Comparison of ENCODE assay signal across 10 cellular contexts in genomic region chr5:94544031-94544650, GRCh38.
DNase-seq lines count a peak whose midpoint lies in the region; ATAC-seq and TF ChIP-seq lines count a peak whose summit lies in the region.
"Had no signal": no experiment of that assay in that cellular context is flagged by ENCODE, and none has a peak within 500 bp of the region (broad histone marks: within the 10 kb centered on the region; RNA-seq: fewer than 3 reads in every experiment).

No MANE protein-coding gene starts in this region.

- H3K4me3 ChIP-seq in adipocyte (ENCODE audit: low read length) (no peak overlapping the region), Caco-2 (ENCODE audit: low read depth, low read length) (no peak overlapping the region)
- H3K4me3 ChIP-seq: thyroid gland had no signal

- no peak overlapping the region for H3K27ac Mint-ChIP-seq in Caco-2 (ENCODE audit: unreplicated experiment)

- H3K9me3 ChIP-seq in adipocyte (ENCODE audit: control insufficient read depth, low read length) (peaks cover 19% of the 10 kb centered on the region), Caco-2 (peaks cover 13% of the 10 kb centered on the region)
- H3K9me3 ChIP-seq: thyroid gland had no signal

- no peak for TF ChIP-seq CTCF in omental fat pad (IDR thresholded peaks at IDR 0.05)
- TF ChIP-seq CTCF in Caco-2 (IDR thresholded peaks at IDR 0.05; ENCODE audit: insufficient read depth in 1 of 2, low read depth in 1 of 2, low read length in 1 of 2, severe bottlenecking in 1 of 2, unreplicated experiment in 1 of 2): no peak

- H3K36me3 ChIP-seq in adipocyte (ENCODE audit: control insufficient read depth, insufficient read depth, low read length, severe bottlenecking) (no peaks in the 10 kb centered on the region), Caco-2 (ENCODE audit: control insufficient read depth, insufficient read depth, low read length) (no peaks in the 10 kb centered on the region)
- H3K36me3 ChIP-seq: thyroid gland had no signal

- peaks cover 2% of the 10 kb centered on the region for H3K27me3 Mint-ChIP-seq in Caco-2 (ENCODE audit: insufficient read depth, unreplicated experiment)

- CTCF ChIA-PET in Caco-2 (lab: Charles Lee): no interaction called here

- ATAC-seq in GM18861 (IDR thresholded peaks at IDR 0.05; ENCODE audit: unreplicated experiment) (peak; percentile 63), HG03469 (IDR thresholded peaks at IDR 0.05; ENCODE audit: unreplicated experiment) (peak; percentile 85), omental fat pad (ENCODE audit: low FRiP score) (no peak)

- H3K36me3 Mint-ChIP-seq in Caco-2 (ENCODE audit: insufficient read depth, unreplicated experiment): no peaks in the 10 kb centered on the region

- H3K27me3 ChIP-seq in adipocyte (replicated peaks; ENCODE audit: control insufficient read depth, insufficient read depth, low read length) (no peaks in the 10 kb centered on the region), Caco-2 (replicated peaks; ENCODE audit: control insufficient read depth, insufficient read depth, low read length) (no peaks in the 10 kb centered on the region)
- H3K27me3 ChIP-seq: thyroid gland had no signal

- POLR2A ChIA-PET in Caco-2 (lab: Charles Lee): no interaction called here

- no peak overlapping the region for H3K9ac ChIP-seq in adipocyte (ENCODE audit: low read length)

- H3K4me3 Mint-ChIP-seq in Caco-2 (ENCODE audit: unreplicated experiment): no peak overlapping the region

- no peaks in the 10 kb centered on the region for H3K4me1 Mint-ChIP-seq in Caco-2 (ENCODE audit: low read depth, unreplicated experiment)

- peaks cover 21% of the 10 kb centered on the region for H3K9me3 Mint-ChIP-seq in Caco-2 (ENCODE audit: unreplicated experiment)

- peak; percentile 15 for DNase-seq in adipocyte (ENCODE audit: low read depth)
- DNase-seq in midbrain (lab: John Stamatoyannopoulos, UW): peak; percentile 16
- DNase-seq in iPS-NIHi7 (ENCODE audit: extremely low spot score): no peak
- no peak for DNase-seq in omental fat pad (ENCODE audit: low spot score)
- no peak for DNase-seq in Caco-2
- no peak for DNase-seq in activated CD4-positive, alpha-beta T cell treated with anti-CD3 and anti-CD28 coated beads for 1 hour
- DNase-seq: kidney glomerular epithelial cell, thyroid gland had no signal

- BruUV-seq in Caco-2 (replicated peaks; lab: Mats Ljungman, UMichigan): no TSS peak

- H3K4me1 ChIP-seq in adipocyte (ENCODE audit: control insufficient read depth, insufficient read depth, low read length) (no peaks in the 10 kb centered on the region), Caco-2 (no peaks in the 10 kb centered on the region)

- intact Hi-C loops in Caco-2 (cut with micrococcal nuclease; ENCODE audit: unreplicated experiment): no loop called here

Comparison
In these comparisons a context has a peak if more than half of its experiments do, and no peak if none do; other contexts are left out.
1. DNase-seq: peak in adipocyte (single experiment) and midbrain (single experiment); none in iPS-NIHi7 (single experiment), omental fat pad (single experiment), Caco-2 (0 of 2) and activated CD4-positive, alpha-beta T cell treated with anti-CD3 and anti-CD28 coated beads for 1 hour (single experiment).